In genomic region chr5:76358-77169, GRCh38 we compare ENCODE assay signal across 1 cellular context.
TF ChIP-seq lines count a peak whose summit lies in the region.

No MANE protein-coding gene starts in this region.

TF ChIP-seq in GM23338, 12 proteins besides CTCF, POLR2A, EP300 and RAD21 (continued from another document):
- TF ChIP-seq REST (IDR thresholded peaks at IDR 0.05; ENCODE audit: unreplicated experiment) (no peak), ETS1 (IDR thresholded peaks at IDR 0.05) (no peak), EZH2phosphoT487 (IDR thresholded peaks at IDR 0.05; ENCODE audit: unreplicated experiment) (no peak), ZNF331 (CRISPR knock-in tag; IDR thresholded peaks at IDR 0.05; ENCODE audit: low read depth) (no peak), ZNF114 (CRISPR knock-in tag; IDR thresholded peaks at IDR 0.05) (no peak), CREB1 (CRISPR knock-in tag; IDR thresholded peaks at IDR 0.05; ENCODE audit: low read depth) (no peak), POLR2AphosphoS5 (IDR thresholded peaks at IDR 0.05; ENCODE audit: low read depth) (no peak), EZH2 (IDR thresholded peaks at IDR 0.05; ENCODE audit: low read depth, unreplicated experiment) (no peak), JUNB (IDR thresholded peaks at IDR 0.05; ENCODE audit: unreplicated experiment) (no peak)
